Comparison of ENCODE assay signal across 26 cellular contexts in the genomic region with DNA sequence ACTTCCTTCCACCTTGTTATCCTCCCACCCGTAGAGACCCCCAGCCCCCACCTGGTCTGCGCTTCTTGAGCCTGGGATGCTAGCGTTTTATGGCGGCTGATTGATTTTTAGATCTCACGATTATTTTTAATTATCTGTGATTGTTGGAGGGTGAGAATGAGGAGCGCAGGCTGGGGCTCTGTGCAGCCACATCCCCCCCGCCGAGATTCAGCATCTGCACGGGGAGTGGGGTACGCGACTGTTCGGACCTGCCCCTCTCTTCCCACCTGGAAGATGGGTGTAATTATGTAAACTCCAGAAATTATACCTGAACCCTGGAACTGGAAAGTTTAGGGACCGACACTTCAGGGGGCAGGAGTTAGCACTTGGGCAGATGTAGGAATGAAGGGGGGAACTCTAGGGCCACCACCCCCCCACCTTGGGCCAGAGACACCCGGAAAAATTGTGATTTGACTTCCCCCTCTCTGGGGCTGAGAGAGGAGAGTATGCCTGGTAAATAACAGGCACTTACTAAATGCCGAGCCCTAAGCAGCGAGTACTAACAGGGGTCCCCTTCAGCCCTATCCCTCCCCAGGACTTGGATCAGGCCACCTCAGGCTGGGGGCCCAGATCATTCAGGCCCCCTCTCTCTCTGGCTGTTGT. TPM values are rescaled to one million over a fixed set of nuclear protein-coding genes. Genes with fewer than 3 reads are reported as not detected.
A peak's percentile ranks its signal among the peaks of the same experiment; 100 is the strongest.
DNase-seq lines count a peak whose midpoint lies in the region; ATAC-seq, FAIRE-seq and TF ChIP-seq lines count a peak whose summit lies in the region.
"Had no signal": no experiment of that assay in that cellular context is flagged by ENCODE, and none has a peak within 500 bp of the region (broad histone marks: within the 10 kb centered on the region; RNA-seq: fewer than 3 reads in every experiment).

No MANE protein-coding gene starts in this region.

- POLR2A ChIA-PET in A549 (lab: Yijun Ruan, JAX) (no interaction called here), T-cell (lab: Charles Lee) (interaction anchor here in 1 of 2 donors (0.6 kb wide), 1 partner anchor 1355 kb away, joined by 3 read pairs; no protein-coding TSS in a partner anchor)

- ATAC-seq in A549 (no peak), T-cell (replicated peaks in 1 of 4) (no peak), HG03442 (IDR thresholded peaks at IDR 0.05; ENCODE audit: unreplicated experiment) (no peak), GM21367 (IDR thresholded peaks at IDR 0.05; ENCODE audit: unreplicated experiment) (no peak)
- ATAC-seq: CD8-positive, alpha-beta T cell; HepG2 had no signal

- no peak for TF ChIP-seq CTCF in A549 (IDR thresholded peaks at IDR 0.05)
- TF ChIP-seq CTCF in glutamatergic neuron (IDR thresholded peaks at IDR 0.05; ENCODE audit: partially characterized antibody, unreplicated experiment) = no peak

- H3K27me3 ChIP-seq in H7 (ENCODE audit: control insufficient read depth, insufficient read depth, low read length) = peaks cover 97% of the 10 kb centered on the region

- DNase-seq in A549 (ENCODE audit: low read depth in 1 of 2, low spot score in 1 of 2) (no peak), H7 (peak; percentile 55), T-cell (no peak), glutamatergic neuron (no peak), H54 (ENCODE audit: insufficient read length, low spot score) (no peak), NCI-H1694 (lab: John Stamatoyannopoulos, UW) (no peak)
- DNase-seq: Calu3; CD8-positive, alpha-beta T cell; DMS153; KG1; NCI-H1092; NCI-H1436; NCI-H1930; NCI-H226; NCI-H510A treated with DMSO at 0.1 percent for 48 hours; NCI-H748 treated with DMSO at 0.1 percent for 48 hours; NK-92 treated with Interleukin-12 subunit alpha and Interleukin-12 subunit beta, amount 100 ng/mL, for 24 hours had no signal

- WGBS in A549 (ENCODE audit: missing lambda C conversion rate) = 6% methylated on average over 16 of the region's 16 CpGs

- H3K4me3 Mint-ChIP-seq in T-cell (peak overlapping the region in 2 of 3 donors; percentile 2 to 35), glutamatergic neuron (ENCODE audit: unreplicated experiment) (peak overlapping the region; percentile 34)
- H3K4me3 Mint-ChIP-seq: CD8-positive, alpha-beta T cell had no signal

- H3K9me3 ChIP-seq in A549 = no peaks in the 10 kb centered on the region
- H3K9me3 ChIP-seq: BLaER1, SJSA1 had no signal

- TF ChIP-seq POLR2A in A549 (IDR thresholded peaks at IDR 0.05; ENCODE audit: low read length) (no peak), H54 (IDR thresholded peaks at IDR 0.05; ENCODE audit: low read depth, low read length) (no peak)

- H3K4me3 ChIP-seq in A549 = no peak overlapping the region
- H3K4me3 ChIP-seq in H7 (ENCODE audit: insufficient read depth, low read depth, low read length) = no peak overlapping the region
- H3K4me3 ChIP-seq: BLaER1, SJSA1 had no signal

- no peak for TF ChIP-seq EP300 in A549 (IDR thresholded peaks at IDR 0.05)

- TF ChIP-seq RAD21 in A549 (conservative IDR thresholded peaks at IDR 0.05 in 1 of 2, IDR thresholded peaks at IDR 0.05 in 1 of 2) = no peak

- H3K9me3 Mint-ChIP-seq in T-cell = no peaks in the 10 kb centered on the region
- peaks cover 7% of the 10 kb centered on the region for H3K9me3 Mint-ChIP-seq in glutamatergic neuron (ENCODE audit: unreplicated experiment)
- H3K9me3 Mint-ChIP-seq: CD8-positive, alpha-beta T cell had no signal

- H3K4me1 Mint-ChIP-seq in T-cell = peaks cover 11 to 30% (median 19%) of the 10 kb centered on the region in 3 donors
- H3K4me1 Mint-ChIP-seq in glutamatergic neuron (ENCODE audit: low read depth, unreplicated experiment) = peaks cover 11% of the 10 kb centered on the region

- no peaks in the 10 kb centered on the region for H3K36me3 ChIP-seq in H7 (replicated peaks; ENCODE audit: control insufficient read depth, insufficient read depth, low read length)
- H3K36me3 ChIP-seq: BLaER1, SJSA1 had no signal

- no peaks in the 10 kb centered on the region for H3K36me3 Mint-ChIP-seq in T-cell
- peaks cover 5% of the 10 kb centered on the region for H3K36me3 Mint-ChIP-seq in glutamatergic neuron (ENCODE audit: unreplicated experiment)
- H3K36me3 Mint-ChIP-seq: CD8-positive, alpha-beta T cell had no signal

- CTCF ChIA-PET in A549 (lab: Yijun Ruan, JAX) = interaction anchor here (0.8 to 1.5 kb wide), 5 partner anchors 11 to 79 kb away, joined by 3 to 5 read pairs (median 3); no protein-coding TSS in a partner anchor
- CTCF ChIA-PET in T-cell (lab: Charles Lee) = no interaction called here

- H3K27me3 Mint-ChIP-seq in T-cell (peaks cover 22 to 61% of the 10 kb centered on the region in 2 donors), glutamatergic neuron (ENCODE audit: unreplicated experiment) (peaks cover 9% of the 10 kb centered on the region)

- peaks cover 37% of the 10 kb centered on the region for H3K4me1 ChIP-seq in A549

- no peak overlapping the region for H3K27ac ChIP-seq in A549
- H3K27ac ChIP-seq: BLaER1, SJSA1 had no signal

- peak overlapping the region in 1 of 2 donors; percentile 43 for H3K27ac Mint-ChIP-seq in T-cell
- H3K27ac Mint-ChIP-seq in glutamatergic neuron (ENCODE audit: unreplicated experiment) = peak overlapping the region; percentile 8
- H3K27ac Mint-ChIP-seq: CD8-positive, alpha-beta T cell had no signal

- FAIRE-seq in A549 (lab: Jason Lieb, UNC) (no peak), H54 (lab: Jason Lieb, UNC) (no peak)
- FAIRE-seq: GM12891, HepG2, RCC 7860 had no signal

- H3K4me2 ChIP-seq in A549 = 0 out of 3 replicates have a peak overlapping the region, but pooled peaks have one; percentile 8
- H3K4me2 ChIP-seq: BLaER1 had no signal

TF ChIP-seq in A549, 52 proteins besides CTCF, POLR2A, EP300 and RAD21:
- TF ChIP-seq KDM5A (IDR thresholded peaks at IDR 0.05) = no peak

RNA-seq across cellular contexts. Expression of a gene that starts 1.8 kb away (rescaled TPM):
- polyA plus RNA-seq in A549 (2011; rRNA removed) (not detected in 2 replicates), A549 (2017; fragmentation: RNase III; extraction: RNeasy Plus Mini Kit Qiagen cat#74134 plus additional on column Dnase treatment) (0.01 TPM in 1 of 3 replicates, not detected in the others)
- polyA plus RNA-seq in A549 (2012; cell fraction: cytosol; rRNA removed) = not detected in 2 replicates
- polyA plus RNA-seq in A549 (2012; cell fraction: nucleus; rRNA removed) = not detected in 2 replicates
- polyA minus RNA-seq in A549 (2011; rRNA and poly(A)+ RNA removed) = not detected in 2 replicates
- not detected in 2 replicates for total RNA-seq in H7 (2014; rRNA removed; shearing (Covaris generic))
- total RNA-seq in T-cell (under 1 TPM in 2 of 5 donors, not detected in 3; 0.03 TPM), glutamatergic neuron (ENCODE audit: unreplicated experiment) (15.4 TPM)
- total RNA-seq: CD8-positive, alpha-beta T cell; G401; H4; HepG2; SJSA1 had no signal

Comparison
In these comparisons a context has a peak if more than half of its experiments do, and no peak if none do; other contexts are left out.
1. RNA of a gene that starts 1.8 kb away (total RNA-seq): 15.4 TPM in glutamatergic neuron (single experiment); not detected in H7 and 0.03 TPM in T-cell; every median in the first group is over 10 times any median in the second.